9 cellular contexts compared by ENCODE assay signal in genomic region chr1:10431065-10431730, GRCh38. TPM values are rescaled to one million over a fixed set of nuclear protein-coding genes. Genes with fewer than 3 reads are reported as not detected.
DNase-seq lines count a peak whose midpoint lies in the region; ATAC-seq and TF ChIP-seq lines count a peak whose summit lies in the region.
"Had no signal": no experiment of that assay in that cellular context is flagged by ENCODE, and none has a peak within 500 bp of the region (broad histone marks: within the 10 kb centered on the region; RNA-seq: fewer than 3 reads in every experiment).

No MANE protein-coding gene starts in this region.

- peak in 2 of 3 donors; percentile 6 to 9 for DNase-seq in stimulated activated CD4-positive, alpha-beta T cell treated with anti-CD3 and anti-CD28 coated beads, Interleukin-12 subunit alpha, Interleukin-12 subunit beta, amount 100 ng/mL, for 48 hours (ENCODE audit: low read depth in 2 of 3, low spot score in 1 of 3)
- no peak for DNase-seq in stimulated activated CD4-positive, alpha-beta T cell treated with anti-CD3 and anti-CD28 coated beads, Interleukin-2, amount 100 ng/mL, for 48 hours
- DNase-seq in SK-N-MC (ENCODE audit: low read depth, low spot score) = no peak
- DNase-seq in NCI-H1092 treated with DMSO at 0.1 percent for 48 hours (lab: John Stamatoyannopoulos, UW) = no peak
- no peak for DNase-seq in mucosa of gallbladder (ENCODE audit: low spot score)

- H3K27ac ChIP-seq in SK-N-MC (no peak overlapping the region), neutrophil (peak overlapping the region; percentile 81)

- H3K4me3 ChIP-seq in SK-N-MC (peak overlapping the region; percentile 99), endocrine pancreas (ENCODE audit: control insufficient read depth, insufficient read depth, low read length) (peak overlapping the region; percentile 61), neutrophil (ENCODE audit: low read depth in 1 of 2, low read length in 1 of 2) (peak overlapping the region; percentile 69 to 97)

- peaks cover 4% of the 10 kb centered on the region for H3K4me1 ChIP-seq in endocrine pancreas (ENCODE audit: control insufficient read depth, insufficient read depth, low read length)
- H3K4me1 ChIP-seq in neutrophil (ENCODE audit: control insufficient read depth in 1 of 2, insufficient read depth in 1 of 2, low read depth in 1 of 2, low read length in 1 of 2) = peaks cover 34 to 43% of the 10 kb centered on the region in 2 experiments

- no peaks in the 10 kb centered on the region for H3K27me3 ChIP-seq in endocrine pancreas (ENCODE audit: control insufficient read depth, insufficient read depth, low read length)
- no peaks in the 10 kb centered on the region for H3K27me3 ChIP-seq in neutrophil

- no peak for ATAC-seq in GM21717 (IDR thresholded peaks at IDR 0.05; ENCODE audit: unreplicated experiment)

- TF ChIP-seq CTCF in neutrophil (IDR thresholded peaks at IDR 0.05) = no peak

- H3K9me3 ChIP-seq in SK-N-MC (ENCODE audit: low read depth, low read length) = no peaks in the 10 kb centered on the region
- no peaks in the 10 kb centered on the region for H3K9me3 ChIP-seq in endocrine pancreas (ENCODE audit: control insufficient read depth, low read length)
- H3K9me3 ChIP-seq in neutrophil = no peaks in the 10 kb centered on the region

- no peaks in the 10 kb centered on the region for H3K36me3 ChIP-seq in SK-N-MC (ENCODE audit: insufficient read depth, low read length)
- H3K36me3 ChIP-seq in endocrine pancreas (ENCODE audit: control insufficient read depth, insufficient read depth, low read length) = no peaks in the 10 kb centered on the region
- no peaks in the 10 kb centered on the region for H3K36me3 ChIP-seq in neutrophil

- peak overlapping the region; percentile 92 for H3K9ac ChIP-seq in SK-N-MC (ENCODE audit: insufficient read length)
- peak overlapping the region; percentile 88 for H3K9ac ChIP-seq in endocrine pancreas (ENCODE audit: control insufficient read depth, insufficient read depth, low read length)

RNA-seq across cellular contexts. Expression of gene CENPS, which starts 1.0 kb away (rescaled TPM):
- 27.9 TPM for total RNA-seq in mucosa of gallbladder

RNA-seq across cellular contexts. Expression of gene CORT, which starts 18.6 kb away (rescaled TPM):
- 0.66 TPM for total RNA-seq in mucosa of gallbladder
- total RNA-seq: myocyte had no signal

RNA-seq across cellular contexts. Expression of gene PGD, which starts 32.3 kb away (rescaled TPM):
- 165 TPM for total RNA-seq in mucosa of gallbladder

RNA-seq across cellular contexts. Expression of gene DFFA, which starts 41.1 kb away (rescaled TPM):
- total RNA-seq in mucosa of gallbladder = 39.0 TPM

RNA-seq across cellular contexts. Expression of gene PEX14, which starts 43.6 kb away (rescaled TPM):
- total RNA-seq in mucosa of gallbladder = 25.6 TPM

Comparison
In these comparisons a context has a peak if more than half of its experiments do, and no peak if none do; other contexts are left out.
1. DNase-seq: peak in stimulated activated CD4-positive, alpha-beta T cell treated with anti-CD3 and anti-CD28 coated beads, Interleukin-12 subunit alpha, Interleukin-12 subunit beta, amount 100 ng/mL, for 48 hours (2 of 3); none in stimulated activated CD4-positive, alpha-beta T cell treated with anti-CD3 and anti-CD28 coated beads, Interleukin-2, amount 100 ng/mL, for 48 hours (0 of 2), SK-N-MC (single experiment), NCI-H1092 treated with DMSO at 0.1 percent for 48 hours (single experiment) and mucosa of gallbladder (single experiment).
2. Peak in every context shown above with its lines, with median percentiles within 50 percentile points of each other: H3K4me3 ChIP-seq.